7 cellular contexts compared by ENCODE assay signal in genomic region chr12:55829967-55830600, GRCh38. TPM values are rescaled to one million over a fixed set of nuclear protein-coding genes. Genes with fewer than 3 reads are reported as not detected.
DNase-seq lines count a peak whose midpoint lies in the region; ATAC-seq, FAIRE-seq and TF ChIP-seq lines count a peak whose summit lies in the region.

No MANE protein-coding gene starts in this region.

- H3K4me3 Mint-ChIP-seq in nephron: peak overlapping the region; percentile 97 to 99 (median 98)

- 0 to 1% methylated on average over 34 to 37 of the region's 37 CpGs for WGBS in aorta, 2 donors

- H3K4me1 ChIP-seq in fibroblast of lung (ENCODE audit: control insufficient read depth, extremely low read depth, insufficient read depth, low read length) (peaks cover 10% of the 10 kb centered on the region), aorta (ENCODE audit: control insufficient read depth in 1 of 2, insufficient read depth in 2 of 2, low read length in 2 of 2) (peaks cover 0 to 3% of the 10 kb centered on the region in 2 donors)

- H4K20me1 ChIP-seq in fibroblast of lung (ENCODE audit: control insufficient read depth, extremely low read depth, insufficient read depth, low read length): no peaks in the 10 kb centered on the region

- H3K27me3 Mint-ChIP-seq in nephron (ENCODE audit: low read depth): no peaks in the 10 kb centered on the region

- H3K4me2 ChIP-seq in fibroblast of lung (ENCODE audit: extremely low read depth, insufficient read depth, low read length): peak overlapping the region; percentile 99

- peak overlapping the region; percentile 83 for H3K9ac ChIP-seq in fibroblast of lung (ENCODE audit: insufficient read depth, low read length)

- H3K27me3 ChIP-seq in MG63 (no peaks in the 10 kb centered on the region), fibroblast of lung (ENCODE audit: control insufficient read depth, insufficient read depth, low read length) (no peaks in the 10 kb centered on the region), aorta (ENCODE audit: control insufficient read depth in 1 of 2, insufficient read depth in 2 of 2, low read length in 1 of 2) (no peaks in the 10 kb centered on the region)

- H3K9me3 Mint-ChIP-seq in nephron: no peaks in the 10 kb centered on the region

- H3K27ac Mint-ChIP-seq in nephron: peak overlapping the region; percentile 98 to 99 (median 99)

- H3K27ac ChIP-seq in fibroblast of lung (ENCODE audit: insufficient read depth, low read length): peak overlapping the region; percentile 91
- H3K27ac ChIP-seq in aorta (ENCODE audit: low read depth in 1 of 2, low read length in 2 of 2): peak overlapping the region; percentile 78 to 91

- DNase-seq in GM12891 (ENCODE audit: insufficient read length, low spot score): peak; percentile 57
- DNase-seq in MG63: no peak
- peak; percentile 52 to 56 for DNase-seq in activated T-cell treated with anti-CD3 and anti-CD28 coated beads, Interleukin-2, amount 50 U/mL, for 48 hours
- DNase-seq in fibroblast of lung (ENCODE audit: low read depth in 2 of 2): peak in 1 of 2 donors; percentile 18
- peak; percentile 69 to 86 for DNase-seq in aorta

- TF ChIP-seq CTCF in fibroblast of lung (conservative IDR thresholded peaks at IDR 0.05 in 1 of 2, IDR thresholded peaks at IDR 0.05 in 1 of 2; ENCODE audit: low read depth in 1 of 2, low read length in 2 of 2) (no peak), nephron (IDR thresholded peaks at IDR 0.05; ENCODE audit: unreplicated experiment in 3 of 3) (no peak)

- intact Hi-C loops in aorta (cut with DNase I): loop anchor here (1.0 to 5.0 kb wide), 5 partner anchors 15 to 97 kb away; partner anchors contain the start of genes PYM1 (in 2 of the 2) and GDF11 (in 1 of the 2)

- H2AFZ ChIP-seq in fibroblast of lung (ENCODE audit: low read length): peak overlapping the region; percentile 57

- peak; percentile 65 for FAIRE-seq in GM12891 (lab: Jason Lieb, UNC)

- H3K36me3 ChIP-seq in MG63 (peaks cover 21% of the 10 kb centered on the region), fibroblast of lung (ENCODE audit: control insufficient read depth, insufficient read depth, low read length) (peaks cover 6% of the 10 kb centered on the region), aorta (ENCODE audit: control insufficient read depth in 1 of 2, insufficient read depth in 2 of 2, low read length in 1 of 2) (no peaks in the 10 kb centered on the region)

- TF ChIP-seq POLR2A in GM12891 (IDR thresholded peaks at IDR 0.05; ENCODE audit: low read depth, low read length): no peak

- ATAC-seq in GM21723 (IDR thresholded peaks at IDR 0.05; ENCODE audit: unreplicated experiment) (peak; percentile 26), aorta (ENCODE audit: low FRiP score) (peak; percentile 57)

- H3K4me3 ChIP-seq in MG63 (peak overlapping the region; percentile 64), fibroblast of lung (replicated peaks in 1 of 4; ENCODE audit: control extremely low read depth in 1 of 4, insufficient read depth in 1 of 4, low read depth in 3 of 4, low read length in 4 of 4) (peak overlapping the region; percentile 91 to 97 (median 95)), aorta (ENCODE audit: low read length in 2 of 2) (peak overlapping the region; percentile 77 to 79)

- H3K4me1 Mint-ChIP-seq in nephron: peaks cover 43% of the 10 kb centered on the region

- H3K79me2 ChIP-seq in fibroblast of lung (ENCODE audit: control insufficient read depth, insufficient read depth, low read length): peaks cover 31% of the 10 kb centered on the region

- no peaks in the 10 kb centered on the region for H3K9me3 ChIP-seq in MG63
- no peaks in the 10 kb centered on the region for H3K9me3 ChIP-seq in fibroblast of lung (ENCODE audit: control insufficient read depth, insufficient read depth, low read depth, low read length)
- no peaks in the 10 kb centered on the region for H3K9me3 ChIP-seq in aorta (ENCODE audit: control insufficient read depth, low read length)

- H3K36me3 Mint-ChIP-seq in nephron (ENCODE audit: low read depth): peaks cover 20% of the 10 kb centered on the region

TF ChIP-seq in GM12891, 5 proteins besides CTCF, POLR2A, EP300 and RAD21:
- TF ChIP-seq POU2F2 (IDR thresholded peaks at IDR 0.05; ENCODE audit: low read depth, low read length) (no peak; the same call in 1 of the 2 replicates), TAF1 (IDR thresholded peaks at IDR 0.05; ENCODE audit: low read depth, low read length) (no peak), PAX5 (IDR thresholded peaks at IDR 0.05; ENCODE audit: insufficient read depth, low read length, severe bottlenecking) (no peak), POLR2AphosphoS5 (IDR thresholded peaks at IDR 0.05; ENCODE audit: low read depth, low read length) (no peak), SPI1 (IDR thresholded peaks at IDR 0.05; ENCODE audit: low read depth, low read length) (no peak)

RNA-seq across cellular contexts. Expression of gene DNAJC14, which starts 0.7 kb away (rescaled TPM):
- polyA plus RNA-seq in GM12891 (2012; ENCODE audit: low read depth, missing spikeins): 16.1 TPM
- total RNA-seq in MG63 (2014; rRNA removed; shearing (Covaris generic); ENCODE audit: low replicate concordance): 46.6 and 49.9 TPM in 2 replicates
- total RNA-seq in fibroblast of lung (56.0 and 66.7 TPM in 2 replicates), aorta (10 to 100 TPM; 22.6 to 24.6 TPM)
- polyA plus RNA-seq in fibroblast of lung (11.5 and 12.2 TPM in 2 replicates), aorta (10 to 100 TPM; 11.9 to 12.3 TPM)
- polyA plus RNA-seq in fibroblast of lung (2012): 23.9 and 25.1 TPM in 2 replicates
- polyA minus RNA-seq in fibroblast of lung (ENCODE audit: low replicate concordance): 41.8 and 55.5 TPM in 2 replicates

RNA-seq across cellular contexts. Expression of gene ORMDL2, which starts 12.2 kb away (rescaled TPM):
- 30.6 TPM for polyA plus RNA-seq in GM12891 (2012; ENCODE audit: low read depth, missing spikeins)
- 8.0 and 12.0 TPM in 2 replicates for total RNA-seq in MG63 (2014; rRNA removed; shearing (Covaris generic); ENCODE audit: low replicate concordance)
- total RNA-seq in fibroblast of lung: 15.7 and 26.9 TPM in 2 replicates
- 54.5 and 60.6 TPM in 2 replicates for polyA plus RNA-seq in fibroblast of lung
- polyA plus RNA-seq in fibroblast of lung (2012): 77.1 and 86.5 TPM in 2 replicates
- 126 and 177 TPM in 2 replicates for polyA minus RNA-seq in fibroblast of lung (ENCODE audit: low replicate concordance)
- 10 to 100 TPM; 23.6 to 34.6 TPM for total RNA-seq in aorta
- 10 to 100 TPM; 32.5 to 37.4 TPM for polyA plus RNA-seq in aorta

RNA-seq across cellular contexts. Expression of gene SARNP, which starts 12.6 kb away (rescaled TPM):
- 138 TPM for polyA plus RNA-seq in GM12891 (2012; ENCODE audit: low read depth, missing spikeins)
- 142 and 228 TPM in 2 replicates for total RNA-seq in MG63 (2014; rRNA removed; shearing (Covaris generic); ENCODE audit: low replicate concordance)
- total RNA-seq in fibroblast of lung (83.0 and 88.5 TPM in 2 replicates), aorta (10 to 100 TPM; 48.3 to 51.8 TPM)
- polyA plus RNA-seq in fibroblast of lung (172 and 183 TPM in 2 replicates), aorta (100 to 1,000 TPM in 1 of 2 donors, 10 to 100 TPM in 1; 88.9 to 123 TPM)
- polyA plus RNA-seq in fibroblast of lung (2012): 129 and 130 TPM in 2 replicates
- 4.5 and 10.6 TPM in 2 replicates for polyA minus RNA-seq in fibroblast of lung (ENCODE audit: low replicate concordance)

RNA-seq across cellular contexts. Expression of gene MMP19, which starts 12.7 kb away (rescaled TPM):
- 0.05 TPM for polyA plus RNA-seq in GM12891 (2012; ENCODE audit: low read depth, missing spikeins)
- not detected in 2 replicates for total RNA-seq in MG63 (2014; rRNA removed; shearing (Covaris generic); ENCODE audit: low replicate concordance)
- total RNA-seq in fibroblast of lung: 3.3 and 7.1 TPM in 2 replicates
- polyA plus RNA-seq in fibroblast of lung: 18.3 and 21.8 TPM in 2 replicates
- 16.5 and 17.7 TPM in 2 replicates for polyA plus RNA-seq in fibroblast of lung (2012)
- polyA minus RNA-seq in fibroblast of lung (ENCODE audit: low replicate concordance): 10.8 and 18.7 TPM in 2 replicates
- 100 to 1,000 TPM in 1 of 2 donors, 10 to 100 TPM in 1; 26.4 to 144 TPM for total RNA-seq in aorta
- 10 to 100 TPM in 1 of 2 donors, 1 to 10 TPM in 1; 8.9 to 94.4 TPM for polyA plus RNA-seq in aorta
